1 cellular context compared by ENCODE assay signal in genomic region chr6:13328875-13329183, GRCh38.
TF ChIP-seq lines count a peak whose summit lies in the region.

No MANE protein-coding gene starts in this region.

TF ChIP-seq in GM23338, 12 proteins besides CTCF, POLR2A, EP300 and RAD21 (continued from another document):
- TF ChIP-seq ZNF462 (CRISPR knock-in tag; IDR thresholded peaks at IDR 0.05): no peak
